In genomic region chr2:239756392-239757153, GRCh38 we compare ENCODE assay signal across 3 cellular contexts.
A peak's percentile ranks its signal among the peaks of the same experiment; 100 is the strongest.
TF ChIP-seq lines count a peak whose summit lies in the region.

No MANE protein-coding gene starts in this region.

TF ChIP-seq in H1, 55 proteins besides CTCF, POLR2A, EP300 and RAD21 (continued from another document and continues in another):
- TF ChIP-seq HDAC2 (IDR thresholded peaks at IDR 0.05; ENCODE audit: borderline replicate concordance in 1 of 2, low read depth in 2 of 2, low read length in 2 of 2): no peak
- TF ChIP-seq FOSL1 (IDR thresholded peaks at IDR 0.05; ENCODE audit: insufficient read depth, low read depth, low read length): no peak
- TF ChIP-seq TEAD4 (IDR thresholded peaks at IDR 0.05; ENCODE audit: low read depth, low read length): no peak
- no peak for TF ChIP-seq MAX (IDR thresholded peaks at IDR 0.05)
- TF ChIP-seq TAF1 (IDR thresholded peaks at IDR 0.05; ENCODE audit: low read depth, low read length): no peak
- no peak for TF ChIP-seq POU5F1 (IDR thresholded peaks at IDR 0.05; ENCODE audit: low read depth, low read length)
- TF ChIP-seq KDM1A (IDR thresholded peaks at IDR 0.05; ENCODE audit: borderline replicate concordance, low read length): no peak
- no peak for TF ChIP-seq TCF12 (IDR thresholded peaks at IDR 0.05; ENCODE audit: low read depth, low read length)
- no peak for TF ChIP-seq RNF2 (IDR thresholded peaks at IDR 0.05; ENCODE audit: borderline replicate concordance, low read depth, low read length, missing control alignments, poor library complexity, severe bottlenecking)
- no peak for TF ChIP-seq PHF8 (conservative IDR thresholded peaks at IDR 0.05; ENCODE audit: low read depth, low read length)
- no peak for TF ChIP-seq ASH2L (IDR thresholded peaks at IDR 0.05; ENCODE audit: low read length)
- TF ChIP-seq E2F6 (IDR thresholded peaks at IDR 0.05): no peak
- no peak for TF ChIP-seq JUND (IDR thresholded peaks at IDR 0.05; ENCODE audit: low read length)

TF ChIP-seq in neural cell, 6 proteins besides CTCF, POLR2A, EP300 and RAD21 (continued from another document):
- TF ChIP-seq POLR2AphosphoS5 (IDR thresholded peaks at IDR 0.05): peak; percentile 73
- peak; percentile 14 for TF ChIP-seq SMC3 (conservative IDR thresholded peaks at IDR 0.05; ENCODE audit: poor library complexity)
- no peak for TF ChIP-seq TAF1 (IDR thresholded peaks at IDR 0.05; ENCODE audit: low read depth)
- TF ChIP-seq REST (IDR thresholded peaks at IDR 0.05; ENCODE audit: borderline replicate concordance): peak; percentile 80
TF ChIP-seq in neural cell: peak in this region for 4.

TF ChIP-seq in SK-N-SH treated with all-trans-retinoic acid at 6 μM for 48 hours, 23 proteins besides CTCF, POLR2A, EP300 and RAD21:
- TF ChIP-seq CREB5 (CRISPR knock-in tag; IDR thresholded peaks at IDR 0.05; ENCODE audit: low read depth) (no peak), ZNF70 (CRISPR knock-in tag; IDR thresholded peaks at IDR 0.05) (no peak), ESRRG (CRISPR knock-in tag; IDR thresholded peaks at IDR 0.05) (no peak), BACH2 (CRISPR knock-in tag; IDR thresholded peaks at IDR 0.05; ENCODE audit: borderline replicate concordance) (no peak), ZNF565 (CRISPR knock-in tag; conservative IDR thresholded peaks at IDR 0.05; ENCODE audit: low read depth) (no peak), ISL1 (CRISPR knock-in tag; IDR thresholded peaks at IDR 0.05) (no peak), ZNF8 (CRISPR knock-in tag; IDR thresholded peaks at IDR 0.05) (no peak), TCF4 (CRISPR knock-in tag; IDR thresholded peaks at IDR 0.05; ENCODE audit: borderline replicate concordance) (no peak), SNAI2 (CRISPR knock-in tag; IDR thresholded peaks at IDR 0.05) (no peak), CSRNP3 (CRISPR knock-in tag; IDR thresholded peaks at IDR 0.05) (no peak), ARNTL (CRISPR knock-in tag; IDR thresholded peaks at IDR 0.05; ENCODE audit: borderline replicate concordance, low read depth) (no peak), PATZ1 (CRISPR knock-in tag; IDR thresholded peaks at IDR 0.05; ENCODE audit: borderline replicate concordance) (no peak), ZFP30 (CRISPR knock-in tag; IDR thresholded peaks at IDR 0.05) (no peak), OSR1 (CRISPR knock-in tag; IDR thresholded peaks at IDR 0.05) (no peak)
